ENCODE assay signal across 8 cellular contexts in the genomic region with DNA sequence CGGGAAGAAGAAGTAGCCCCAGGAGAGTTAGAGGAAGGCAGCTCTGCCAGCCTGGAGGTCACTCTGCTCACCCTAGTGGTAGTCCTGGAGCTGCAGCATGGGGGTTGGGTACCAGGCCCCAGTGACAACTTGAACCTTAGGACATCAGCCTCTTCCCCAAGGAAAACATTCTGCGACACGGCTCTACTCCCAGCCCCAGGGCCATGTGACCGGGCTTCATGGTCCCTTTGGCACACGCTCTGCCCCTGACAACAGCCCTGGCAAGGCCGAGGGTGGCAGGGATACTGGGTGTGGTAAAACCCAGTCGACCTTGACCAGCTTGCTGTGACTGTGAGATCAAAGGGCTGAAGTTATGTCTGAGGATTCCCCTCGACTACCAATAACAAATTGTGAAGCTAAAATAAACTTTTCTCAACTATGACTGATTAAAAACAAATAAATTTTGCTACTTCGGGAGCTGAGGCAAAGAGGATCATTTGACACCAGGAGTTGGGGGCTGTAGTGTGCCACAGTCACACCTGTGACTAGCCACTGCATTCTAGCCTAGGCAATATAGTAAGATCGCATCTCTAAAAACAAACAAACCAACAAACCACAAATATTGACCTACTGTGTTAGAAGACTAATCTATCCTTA. TPM values are rescaled to one million over a fixed set of nuclear protein-coding genes. Genes with fewer than 3 reads are reported as not detected.
A peak's percentile ranks its signal among the peaks of the same experiment; 100 is the strongest.
DNase-seq lines count a peak whose midpoint lies in the region; ATAC-seq and TF ChIP-seq lines count a peak whose summit lies in the region.

No MANE protein-coding gene starts in this region.

- peaks cover 16% of the 10 kb centered on the region for H3K27me3 Mint-ChIP-seq in progenitor cell of endocrine pancreas

- H3K27ac Mint-ChIP-seq in progenitor cell of endocrine pancreas, result no peak overlapping the region

- H3K36me3 Mint-ChIP-seq in progenitor cell of endocrine pancreas (ENCODE audit: insufficient read depth), result no peaks in the 10 kb centered on the region

- in situ Hi-C loops in astrocyte of the spinal cord (cut with HindIII; ENCODE audit: low sequenced_read_pairs), result no loop called here

- H3K36me3 ChIP-seq in ascending aorta, result no peaks in the 10 kb centered on the region

- H3K4me1 ChIP-seq in ascending aorta, result no peaks in the 10 kb centered on the region

- H3K27me3 ChIP-seq in ascending aorta, result no peaks in the 10 kb centered on the region

- TF ChIP-seq CTCF in astrocyte of the spinal cord (IDR thresholded peaks at IDR 0.05; ENCODE audit: low read depth, low read length) (peak; percentile 13), progenitor cell of endocrine pancreas (IDR thresholded peaks at IDR 0.05; ENCODE audit: unreplicated experiment) (peak; percentile 18), ascending aorta (IDR thresholded peaks at IDR 0.05) (peak in 1 of 3 experiments; percentile 12)

- no peaks in the 10 kb centered on the region for H3K9me3 ChIP-seq in ascending aorta

- no peak overlapping the region for H3K27ac ChIP-seq in ascending aorta

- intact Hi-C loops in ascending aorta (cut with DNase I), result no loop called here

- peaks cover 4% of the 10 kb centered on the region for H3K4me1 Mint-ChIP-seq in progenitor cell of endocrine pancreas (ENCODE audit: low read depth)

- no peaks in the 10 kb centered on the region for H3K9me3 Mint-ChIP-seq in progenitor cell of endocrine pancreas (ENCODE audit: low read depth)

- DNase-seq in astrocyte of the spinal cord (ENCODE audit: low read depth, low spot score) (no peak), progenitor cell of endocrine pancreas (ENCODE audit: low spot score, unreplicated experiment) (no peak), ascending aorta (ENCODE audit: low spot score in 2 of 2) (no peak), RKO (ENCODE audit: low spot score) (no peak), cerebellar cortex (ENCODE audit: low spot score) (no peak)
- no peak for DNase-seq in activated naive CD4-positive, alpha-beta T cell (lab: John Stamatoyannopoulos, UW)

- H3K4me3 ChIP-seq in astrocyte of the spinal cord (ENCODE audit: low read depth, low read length) (no peak overlapping the region), ascending aorta (no peak overlapping the region)

- ATAC-seq in GM18907 (IDR thresholded peaks at IDR 0.05; ENCODE audit: unreplicated experiment) (peak; percentile 85), HG03066 (IDR thresholded peaks at IDR 0.05; ENCODE audit: low read depth, unreplicated experiment) (peak; percentile 46)

- no peak overlapping the region for H3K4me3 Mint-ChIP-seq in progenitor cell of endocrine pancreas (ENCODE audit: low read depth)

RNA-seq across cellular contexts. Expression of gene ARID1B, which starts 24.4 kb away (rescaled TPM):
- total RNA-seq in progenitor cell of endocrine pancreas, result 152 and 153 TPM in 2 replicates
- 97.9 TPM for total RNA-seq in ascending aorta
